Comparison of ENCODE assay signal across 8 cellular contexts in genomic region chr6:26223677-26224546, GRCh38.
A peak's percentile ranks its signal among the peaks of the same experiment; 100 is the strongest.
DNase-seq lines count a peak whose midpoint lies in the region; ATAC-seq and TF ChIP-seq lines count a peak whose summit lies in the region.

No MANE protein-coding gene starts in this region.

- H3K9ac ChIP-seq in HUES64 (ENCODE audit: low read depth, low read length): peak overlapping the region; percentile 98

- 54% methylated on average over 23 of the region's 26 CpGs for WGBS in HUES64

- peak; percentile 85 for DNase-seq in DMS153 treated with DMSO at 0.1 percent for 48 hours (lab: John Stamatoyannopoulos, UW; ENCODE audit: unreplicated experiment)
- no peak for DNase-seq in RWPE2 (ENCODE audit: low spot score)
- DNase-seq in amniotic epithelial cell (ENCODE audit: low read depth): peak; percentile 98
- peak; percentile 62 for DNase-seq in left cardiac atrium
- peak; percentile 77 for DNase-seq in pulmonary artery endothelial cell (ENCODE audit: low read depth, low spot score)
- DNase-seq in NCI-H1930 (lab: John Stamatoyannopoulos, UW): no peak

- H3K27ac ChIP-seq in HUES64 (ENCODE audit: low read depth, low read length) (peak overlapping the region; percentile 98), RWPE2 (ENCODE audit: poor library complexity, severe bottlenecking) (peak overlapping the region; percentile 92)

- H3K4me1 ChIP-seq in HUES64 (ENCODE audit: insufficient read depth, low read length) (peaks cover 28% of the 10 kb centered on the region), RWPE2 (ENCODE audit: insufficient read depth, poor library complexity, severe bottlenecking) (peaks cover 28% of the 10 kb centered on the region)

- H3K36me3 ChIP-seq in HUES64 (ENCODE audit: insufficient read depth, low read length) (no peaks in the 10 kb centered on the region), RWPE2 (ENCODE audit: low read depth) (peaks cover 17% of the 10 kb centered on the region)

- ATAC-seq in GM21423 (IDR thresholded peaks at IDR 0.05; ENCODE audit: unreplicated experiment) (peak; percentile 65), RWPE2 (ENCODE audit: low read depth) (peak; percentile 89), left cardiac atrium (peak; percentile 90 to 93)

- no peak for TF ChIP-seq CTCF in RWPE2 (IDR thresholded peaks at IDR 0.05; ENCODE audit: poor library complexity, severe bottlenecking)

- no peaks in the 10 kb centered on the region for H3K27me3 ChIP-seq in HUES64 (ENCODE audit: insufficient read depth, low read length)
- no peaks in the 10 kb centered on the region for H3K27me3 ChIP-seq in RWPE2 (ENCODE audit: insufficient read depth, poor library complexity, severe bottlenecking)

- intact Hi-C loops in left cardiac atrium (cut with DNase I): no loop called here

- peak overlapping the region; percentile 75 for H3K4me3 ChIP-seq in HUES64 (ENCODE audit: low read length)
- H3K4me3 ChIP-seq in RWPE2 (ENCODE audit: severe bottlenecking): peak overlapping the region; percentile 45

- H3K9me3 ChIP-seq in HUES64 (ENCODE audit: insufficient read depth, low read depth, low read length): no peaks in the 10 kb centered on the region
- H3K9me3 ChIP-seq in RWPE2 (ENCODE audit: severe bottlenecking): no peaks in the 10 kb centered on the region

Comparison
In these comparisons a context has a peak if more than half of its experiments do, and no peak if none do; other contexts are left out.
1. DNase-seq: peak in DMS153 treated with DMSO at 0.1 percent for 48 hours (single experiment), amniotic epithelial cell (single experiment), left cardiac atrium (single experiment) and pulmonary artery endothelial cell (single experiment); none in RWPE2 (single experiment) and NCI-H1930 (0 of 2).
2. Peak in every context shown above with its lines, with median percentiles within 50 percentile points of each other: ATAC-seq.